22 cellular contexts compared by ENCODE assay signal in the genomic region with DNA sequence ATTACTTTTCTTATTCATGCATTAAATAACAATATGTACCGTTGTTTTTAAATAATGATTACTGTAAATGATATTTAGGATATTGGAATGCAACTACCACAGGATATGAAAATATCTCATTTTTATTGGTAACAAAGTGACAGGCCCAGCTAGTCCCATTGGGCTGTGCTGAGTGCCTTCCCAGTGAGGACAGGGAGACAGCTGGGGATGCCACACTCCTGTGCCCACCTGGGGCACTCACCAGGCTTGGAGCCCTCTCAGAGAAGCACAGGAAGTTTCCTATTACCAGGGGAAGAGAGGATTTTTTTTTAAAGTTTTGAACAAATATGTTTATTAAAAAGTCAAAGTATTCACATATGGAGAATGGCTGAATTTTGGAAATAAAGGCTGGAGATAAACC. TPM values are rescaled to one million over a fixed set of nuclear protein-coding genes. Genes with fewer than 3 reads are reported as not detected.
"Had no signal": no experiment of that assay in that cellular context is flagged by ENCODE, and none has a peak within 500 bp of the region (broad histone marks: within the 10 kb centered on the region; RNA-seq: fewer than 3 reads in every experiment).

No MANE protein-coding gene starts in this region.

- H3K27ac ChIP-seq: KMS-11, RWPE1 had no signal

- H3K9me3 ChIP-seq: SK-N-SH had no signal

- H3K27ac Mint-ChIP-seq: IgD-negative memory B cell had no signal

- DNase-seq: Kasumi-1, MM.1S, NCI-H1092 treated with DMSO at 0.1 percent for 48 hours, NCI-H1436, NCI-H187, NCI-H2029, NCI-H2081 treated with DMSO at 0.1 percent for 48 hours, NCI-H2171, NCI-H226, NCI-H446, NCI-H510A, NCI-H524 treated with DMSO at 0.1 percent for 48 hours, NCI-H69, NCI-H774, PC-3, SHP77, SK-N-SH had no signal

- H3K4me3 ChIP-seq: K562 had no signal

- H3K4me3 Mint-ChIP-seq: IgD-negative memory B cell had no signal

- ATAC-seq: K562, Panc1, PC-3 had no signal

- H3K4me1 Mint-ChIP-seq: IgD-negative memory B cell had no signal

RNA-seq across cellular contexts. Expression of a gene that starts 48.9 kb away (rescaled TPM):
- polyA plus RNA-seq: IgD-negative memory B cell had no signal
